In genomic region chr1:54709547-54710292, GRCh38 we compare ENCODE assay signal across 17 cellular contexts.
"Had no signal": no experiment of that assay in that cellular context is flagged by ENCODE, and none has a peak within 500 bp of the region (broad histone marks: within the 10 kb centered on the region; RNA-seq: fewer than 3 reads in every experiment).

No MANE protein-coding gene starts in this region.

- H3K27me3 Mint-ChIP-seq: activated naive CD4-positive, alpha-beta T cell treated with anti-CD3 and anti-CD28 coated beads, Interleukin-2, amount 50 U/mL, for 24 hours had no signal

- H3K27ac Mint-ChIP-seq: activated CD4-positive, alpha-beta T cell treated with anti-CD3 and anti-CD28 coated beads, Interleukin-2, amount 10 ng/mL, durations not matched to agents 7 days and 5 days; activated naive CD4-positive, alpha-beta T cell treated with anti-CD3 and anti-CD28 coated beads, Interleukin-2, amount 50 U/mL, for 24 hours; natural killer cell; stimulated activated effector memory CD8-positive, alpha-beta T cell treated with anti-CD3 and anti-CD28 coated beads, Interleukin-12 subunit alpha, Interleukin-12 subunit beta, amount 100 ng/mL, for 72 hours; T-cell had no signal

- H3K4me1 Mint-ChIP-seq: activated CD4-positive, alpha-beta T cell treated with anti-CD3 and anti-CD28 coated beads, Interleukin-2, amount 10 ng/mL, durations not matched to agents 7 days and 5 days; natural killer cell had no signal

- H3K4me3 Mint-ChIP-seq: activated CD4-positive, alpha-beta T cell treated with anti-CD3 and anti-CD28 coated beads, Interleukin-2, amount 10 ng/mL, durations not matched to agents 7 days and 5 days; activated naive CD4-positive, alpha-beta T cell treated with anti-CD3 and anti-CD28 coated beads, Interleukin-2, amount 50 U/mL, for 24 hours; natural killer cell; stimulated activated effector memory CD8-positive, alpha-beta T cell treated with anti-CD3 and anti-CD28 coated beads, Interleukin-12 subunit alpha, Interleukin-12 subunit beta, amount 100 ng/mL, for 72 hours; T-cell had no signal

- ATAC-seq: activated CD4-positive, CD25-positive, alpha-beta regulatory T cell treated with anti-CD3 and anti-CD28 coated beads, Interleukin-2, amount 50 U/mL, for 24 hours; left cardiac atrium; lower lobe of right lung; natural killer cell; stimulated activated effector memory CD8-positive, alpha-beta T cell treated with anti-CD3 and anti-CD28 coated beads, Interleukin-12 subunit alpha, Interleukin-12 subunit beta, amount 100 ng/mL, for 72 hours; T-cell; upper lobe of right lung had no signal

- H3K36me3 Mint-ChIP-seq: activated naive CD4-positive, alpha-beta T cell treated with anti-CD3 and anti-CD28 coated beads, Interleukin-2, amount 50 U/mL, for 24 hours; natural killer cell; stimulated activated effector memory CD8-positive, alpha-beta T cell treated with anti-CD3 and anti-CD28 coated beads, Interleukin-12 subunit alpha, Interleukin-12 subunit beta, amount 100 ng/mL, for 72 hours; T-cell had no signal

- H3K9me3 Mint-ChIP-seq: activated CD4-positive, alpha-beta T cell treated with anti-CD3 and anti-CD28 coated beads, Interleukin-2, amount 10 ng/mL, durations not matched to agents 7 days and 5 days; activated naive CD4-positive, alpha-beta T cell treated with anti-CD3 and anti-CD28 coated beads, Interleukin-2, amount 50 U/mL, for 24 hours; natural killer cell; stimulated activated effector memory CD8-positive, alpha-beta T cell treated with anti-CD3 and anti-CD28 coated beads, Interleukin-12 subunit alpha, Interleukin-12 subunit beta, amount 100 ng/mL, for 72 hours; T-cell had no signal

- DNase-seq: activated CD4-positive, alpha-beta T cell treated with anti-CD3 and anti-CD28 coated beads, Interleukin-2, amount 10 ng/mL, durations not matched to agents 7 days and 5 days; activated CD8-positive, alpha-beta memory T cell treated with anti-CD3 and anti-CD28 coated beads, Interleukin-2, amount 50 U/mL, for 48 hours; activated gamma-delta T cell; dermis blood vessel endothelial cell; effector memory CD4-positive, alpha-beta T cell; foreskin fibroblast; left cardiac atrium; lower lobe of right lung; natural killer cell; sigmoid colon; stimulated activated CD4-positive, alpha-beta T cell treated with anti-CD3 and anti-CD28 coated beads, Interleukin-4, amount 100 ng/mL, for 24 hours; T-cell; testis; upper lobe of right lung had no signal
